In genomic region chr14:26992403-26993115, GRCh38 we compare ENCODE assay signal across 1 cellular context.
TF ChIP-seq lines count a peak whose summit lies in the region.

No MANE protein-coding gene starts in this region.

TF ChIP-seq in WTC11, 78 proteins besides CTCF, POLR2A, EP300 and RAD21 (continued from another document):
- TF ChIP-seq, protein P1, sequence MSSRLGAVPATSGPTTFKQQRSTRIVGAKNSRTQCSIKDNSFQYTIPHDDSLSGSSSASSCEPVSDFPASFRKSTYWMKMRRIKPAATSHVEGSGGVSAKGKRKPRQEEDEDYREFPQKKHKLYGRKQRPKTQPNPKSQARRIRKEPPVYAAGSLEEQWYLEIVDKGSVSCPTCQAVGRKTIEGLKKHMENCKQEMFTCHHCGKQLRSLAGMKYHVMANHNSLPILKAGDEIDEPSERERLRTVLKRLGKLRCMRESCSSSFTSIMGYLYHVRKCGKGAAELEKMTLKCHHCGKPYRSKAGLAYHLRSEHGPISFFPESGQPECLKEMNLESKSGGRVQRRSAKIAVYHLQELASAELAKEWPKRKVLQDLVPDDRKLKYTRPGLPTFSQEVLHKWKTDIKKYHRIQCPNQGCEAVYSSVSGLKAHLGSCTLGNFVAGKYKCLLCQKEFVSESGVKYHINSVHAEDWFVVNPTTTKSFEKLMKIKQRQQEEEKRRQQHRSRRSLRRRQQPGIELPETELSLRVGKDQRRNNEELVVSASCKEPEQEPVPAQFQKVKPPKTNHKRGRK (CRISPR knock-in tag; IDR thresholded peaks at IDR 0.05; ENCODE audit: borderline replicate concordance) = no peak
- TF ChIP-seq ELF4 (CRISPR knock-in tag; IDR thresholded peaks at IDR 0.05; ENCODE audit: low read depth) (no peak), CDX4 (CRISPR knock-in tag; IDR thresholded peaks at IDR 0.05; ENCODE audit: borderline replicate concordance) (no peak), MYBL2 (CRISPR knock-in tag; IDR thresholded peaks at IDR 0.05) (no peak)
- TF ChIP-seq, protein P2, sequence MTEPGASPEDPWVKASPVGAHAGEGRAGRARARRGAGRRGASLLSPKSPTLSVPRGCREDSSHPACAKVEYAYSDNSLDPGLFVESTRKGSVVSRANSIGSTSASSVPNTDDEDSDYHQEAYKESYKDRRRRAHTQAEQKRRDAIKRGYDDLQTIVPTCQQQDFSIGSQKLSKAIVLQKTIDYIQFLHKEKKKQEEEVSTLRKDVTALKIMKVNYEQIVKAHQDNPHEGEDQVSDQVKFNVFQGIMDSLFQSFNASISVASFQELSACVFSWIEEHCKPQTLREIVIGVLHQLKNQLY (CRISPR knock-in tag; IDR thresholded peaks at IDR 0.05) = no peak
- TF ChIP-seq, protein P3, sequence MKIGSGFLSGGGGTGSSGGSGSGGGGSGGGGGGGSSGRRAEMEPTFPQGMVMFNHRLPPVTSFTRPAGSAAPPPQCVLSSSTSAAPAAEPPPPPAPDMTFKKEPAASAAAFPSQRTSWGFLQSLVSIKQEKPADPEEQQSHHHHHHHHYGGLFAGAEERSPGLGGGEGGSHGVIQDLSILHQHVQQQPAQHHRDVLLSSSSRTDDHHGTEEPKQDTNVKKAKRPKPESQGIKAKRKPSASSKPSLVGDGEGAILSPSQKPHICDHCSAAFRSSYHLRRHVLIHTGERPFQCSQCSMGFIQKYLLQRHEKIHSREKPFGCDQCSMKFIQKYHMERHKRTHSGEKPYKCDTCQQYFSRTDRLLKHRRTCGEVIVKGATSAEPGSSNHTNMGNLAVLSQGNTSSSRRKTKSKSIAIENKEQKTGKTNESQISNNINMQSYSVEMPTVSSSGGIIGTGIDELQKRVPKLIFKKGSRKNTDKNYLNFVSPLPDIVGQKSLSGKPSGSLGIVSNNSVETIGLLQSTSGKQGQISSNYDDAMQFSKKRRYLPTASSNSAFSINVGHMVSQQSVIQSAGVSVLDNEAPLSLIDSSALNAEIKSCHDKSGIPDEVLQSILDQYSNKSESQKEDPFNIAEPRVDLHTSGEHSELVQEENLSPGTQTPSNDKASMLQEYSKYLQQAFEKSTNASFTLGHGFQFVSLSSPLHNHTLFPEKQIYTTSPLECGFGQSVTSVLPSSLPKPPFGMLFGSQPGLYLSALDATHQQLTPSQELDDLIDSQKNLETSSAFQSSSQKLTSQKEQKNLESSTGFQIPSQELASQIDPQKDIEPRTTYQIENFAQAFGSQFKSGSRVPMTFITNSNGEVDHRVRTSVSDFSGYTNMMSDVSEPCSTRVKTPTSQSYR (CRISPR knock-in tag; IDR thresholded peaks at IDR 0.05) = no peak
